ENCODE assay signal across 8 cellular contexts in the genomic region with DNA sequence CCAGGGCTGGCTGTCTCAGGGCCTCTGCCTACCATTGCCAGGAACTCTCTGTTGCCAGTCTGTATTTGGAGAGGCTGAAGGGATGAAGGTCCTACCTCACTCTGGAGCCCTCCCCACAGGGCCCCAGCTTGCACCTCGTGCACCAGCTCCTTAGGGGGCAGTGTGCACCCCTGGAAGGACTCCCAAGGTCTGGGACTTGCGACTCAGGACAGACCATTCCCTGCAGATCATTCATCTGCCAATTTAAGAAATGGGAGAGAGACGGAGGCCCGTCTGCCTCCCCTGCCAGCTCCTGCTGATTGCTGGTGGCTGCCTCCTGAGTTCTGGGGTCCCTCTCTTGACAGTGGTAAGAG. TPM values are rescaled to one million over a fixed set of nuclear protein-coding genes. Genes with fewer than 3 reads are reported as not detected.
DNase-seq lines count a peak whose midpoint lies in the region; ATAC-seq and TF ChIP-seq lines count a peak whose summit lies in the region.

No MANE protein-coding gene starts in this region.

- CTCF ChIA-PET in activated CD4-positive, alpha-beta T cell treated with anti-CD3 and anti-CD28 coated beads, Interleukin-2, amount 10 ng/mL, durations not matched to agents 7 days and 5 days (lab: Charles Lee), result interaction anchor here (0.7 to 10.2 kb wide), 8 partner anchors 14 to 84 kb away, joined by 3 to 119 read pairs (median 4); partner anchors contain the start of gene MALAT1

- H3K27ac Mint-ChIP-seq in activated CD4-positive, alpha-beta T cell treated with anti-CD3 and anti-CD28 coated beads, Interleukin-2, amount 10 ng/mL, durations not matched to agents 7 days and 5 days, result peak overlapping the region; percentile 89
- H3K27ac Mint-ChIP-seq in activated naive CD8-positive, alpha-beta T cell treated with anti-CD3 and anti-CD28 coated beads, Interleukin-2, amount 50 U/mL, for 24 hours, result peak overlapping the region; percentile 98

- peak; percentile 35 for ATAC-seq in activated naive CD8-positive, alpha-beta T cell treated with anti-CD3 and anti-CD28 coated beads, Interleukin-2, amount 50 U/mL, for 24 hours
- ATAC-seq in GM19324 (IDR thresholded peaks at IDR 0.05; ENCODE audit: low FRiP score, unreplicated experiment), result no peak

- no peaks in the 10 kb centered on the region for H3K27me3 ChIP-seq in prostate gland (replicated peaks; ENCODE audit: insufficient read depth)

- TF ChIP-seq CTCF in prostate gland (IDR thresholded peaks at IDR 0.05), result peak; percentile 40 to 84 (median 56)

- TF ChIP-seq POLR2A in prostate gland (IDR thresholded peaks at IDR 0.05), result no peak

- H3K36me3 ChIP-seq in prostate gland, result no peaks in the 10 kb centered on the region

- H3K9me3 Mint-ChIP-seq in activated CD4-positive, alpha-beta T cell treated with anti-CD3 and anti-CD28 coated beads, Interleukin-2, amount 10 ng/mL, durations not matched to agents 7 days and 5 days, result no peaks in the 10 kb centered on the region
- no peaks in the 10 kb centered on the region for H3K9me3 Mint-ChIP-seq in activated naive CD8-positive, alpha-beta T cell treated with anti-CD3 and anti-CD28 coated beads, Interleukin-2, amount 50 U/mL, for 24 hours

- H3K4me1 ChIP-seq in prostate gland (replicated peaks), result peaks cover 9% of the 10 kb centered on the region

- H3K27me3 Mint-ChIP-seq in activated CD4-positive, alpha-beta T cell treated with anti-CD3 and anti-CD28 coated beads, Interleukin-2, amount 10 ng/mL, durations not matched to agents 7 days and 5 days, result no peaks in the 10 kb centered on the region
- no peaks in the 10 kb centered on the region for H3K27me3 Mint-ChIP-seq in activated naive CD8-positive, alpha-beta T cell treated with anti-CD3 and anti-CD28 coated beads, Interleukin-2, amount 50 U/mL, for 24 hours

- DNase-seq in activated CD4-positive, alpha-beta T cell treated with anti-CD3 and anti-CD28 coated beads, Interleukin-2, amount 10 ng/mL, durations not matched to agents 7 days and 5 days, result no peak
- no peak for DNase-seq in activated CD4-positive, alpha-beta T cell treated with anti-CD3 and anti-CD28 coated beads for 1 hour
- DNase-seq in NCI-H1092 (lab: John Stamatoyannopoulos, UW) (peak; percentile 36), cardiac septum (ENCODE audit: low spot score) (peak; percentile 89), prostate gland (ENCODE audit: low spot score) (peak; percentile 73), HuH-7.5 (ENCODE audit: low spot score) (no peak)
- peak; percentile 52 for DNase-seq in activated naive CD8-positive, alpha-beta T cell treated with anti-CD3 and anti-CD28 coated beads, Interleukin-2, amount 50 U/mL, for 24 hours

- H3K9me3 ChIP-seq in prostate gland, result no peaks in the 10 kb centered on the region

- peaks cover 36% of the 10 kb centered on the region for H3K4me1 Mint-ChIP-seq in activated CD4-positive, alpha-beta T cell treated with anti-CD3 and anti-CD28 coated beads, Interleukin-2, amount 10 ng/mL, durations not matched to agents 7 days and 5 days
- peaks cover 46% of the 10 kb centered on the region for H3K4me1 Mint-ChIP-seq in activated naive CD8-positive, alpha-beta T cell treated with anti-CD3 and anti-CD28 coated beads, Interleukin-2, amount 50 U/mL, for 24 hours

- H3K27ac ChIP-seq in prostate gland, result peak overlapping the region; percentile 98 to 100

- no peak overlapping the region for H3K4me3 Mint-ChIP-seq in activated CD4-positive, alpha-beta T cell treated with anti-CD3 and anti-CD28 coated beads, Interleukin-2, amount 10 ng/mL, durations not matched to agents 7 days and 5 days
- peak overlapping the region; percentile 69 for H3K4me3 Mint-ChIP-seq in activated naive CD8-positive, alpha-beta T cell treated with anti-CD3 and anti-CD28 coated beads, Interleukin-2, amount 50 U/mL, for 24 hours

- POLR2A ChIA-PET in activated CD4-positive, alpha-beta T cell treated with anti-CD3 and anti-CD28 coated beads, Interleukin-2, amount 10 ng/mL, durations not matched to agents 7 days and 5 days (lab: Charles Lee), result interaction anchor here (1.0 to 2.8 kb wide), 8 partner anchors 22 to 52 kb away, joined by 3 to 22 read pairs (median 4); partner anchors contain the start of gene MALAT1

- 2% methylated on average over 4 of the region's 4 CpGs for WGBS in prostate gland

- H3K36me3 Mint-ChIP-seq in activated CD4-positive, alpha-beta T cell treated with anti-CD3 and anti-CD28 coated beads, Interleukin-2, amount 10 ng/mL, durations not matched to agents 7 days and 5 days (ENCODE audit: low read depth), result no peaks in the 10 kb centered on the region
- peaks cover 3% of the 10 kb centered on the region for H3K36me3 Mint-ChIP-seq in activated naive CD8-positive, alpha-beta T cell treated with anti-CD3 and anti-CD28 coated beads, Interleukin-2, amount 50 U/mL, for 24 hours (ENCODE audit: low read depth)

- intact Hi-C loops in cardiac septum (cut with DNase I), result loop anchor here (1.0 to 2.0 kb wide), 2 partner anchors 37 to 54 kb away; no protein-coding TSS in a partner anchor
- intact Hi-C loops in prostate gland (cut with DNase I), result no loop called here

- peak overlapping the region in 1 of 2 donors; percentile 23 for H3K4me3 ChIP-seq in prostate gland

RNA-seq across cellular contexts. Expression of gene MALAT1, which starts 27.5 kb away (rescaled TPM):
- total RNA-seq in activated CD4-positive, alpha-beta T cell treated with anti-CD3 and anti-CD28 coated beads, Interleukin-2, amount 10 ng/mL, durations not matched to agents 7 days and 5 days, result 1,000 to 10,000 TPM; 7,183 to 8,252 TPM
- total RNA-seq in cardiac septum (9,850 TPM), prostate gland (1,000 to 10,000 TPM; 5,964 to 9,097 TPM)

RNA-seq across cellular contexts. Expression of gene NEAT1, which starts 48.8 kb away (rescaled TPM):
- 100 to 1,000 TPM; 463 to 610 TPM for total RNA-seq in activated CD4-positive, alpha-beta T cell treated with anti-CD3 and anti-CD28 coated beads, Interleukin-2, amount 10 ng/mL, durations not matched to agents 7 days and 5 days
- total RNA-seq in cardiac septum, result 668 TPM
- 1,000 to 10,000 TPM in 1 of 2 donors, 100 to 1,000 TPM in 1; 110 to 1,326 TPM for total RNA-seq in prostate gland

RNA-seq across cellular contexts. Expression of gene SCYL1, which starts 53.5 kb away (rescaled TPM):
- total RNA-seq in activated CD4-positive, alpha-beta T cell treated with anti-CD3 and anti-CD28 coated beads, Interleukin-2, amount 10 ng/mL, durations not matched to agents 7 days and 5 days, result 10 to 100 TPM; 59.1 to 62.1 TPM
- total RNA-seq in cardiac septum (60.2 TPM), prostate gland (100 to 1,000 TPM; 125 to 177 TPM)

Comparison
In these comparisons a context has a peak if more than half of its experiments do, and no peak if none do; other contexts are left out.
1. DNase-seq: peak in NCI-H1092 (single experiment), activated naive CD8-positive, alpha-beta T cell treated with anti-CD3 and anti-CD28 coated beads, Interleukin-2, amount 50 U/mL, for 24 hours (single experiment), cardiac septum (single experiment) and prostate gland (single experiment); none in activated CD4-positive, alpha-beta T cell treated with anti-CD3 and anti-CD28 coated beads, Interleukin-2, amount 10 ng/mL, durations not matched to agents 7 days and 5 days (single experiment), activated CD4-positive, alpha-beta T cell treated with anti-CD3 and anti-CD28 coated beads for 1 hour (single experiment) and HuH-7.5 (single experiment).